ENCODE assay signal across 9 cellular contexts in genomic region chr11:27473017-27473406, GRCh38. TPM values are rescaled to one million over a fixed set of nuclear protein-coding genes. Genes with fewer than 3 reads are reported as not detected.
A peak's percentile ranks its signal among the peaks of the same experiment; 100 is the strongest.
DNase-seq lines count a peak whose midpoint lies in the region; ATAC-seq, FAIRE-seq and TF ChIP-seq lines count a peak whose summit lies in the region.
"Had no signal": no experiment of that assay in that cellular context is flagged by ENCODE, and none has a peak within 500 bp of the region (broad histone marks: within the 10 kb centered on the region; RNA-seq: fewer than 3 reads in every experiment).

No MANE protein-coding gene starts in this region.

- H3K79me2 ChIP-seq in astrocyte (ENCODE audit: insufficient read depth, low read length): peaks cover 38% of the 10 kb centered on the region

- H3K27me3 Mint-ChIP-seq in astrocyte (ENCODE audit: low read depth, unreplicated experiment): no peaks in the 10 kb centered on the region
- no peaks in the 10 kb centered on the region for H3K27me3 Mint-ChIP-seq in stimulated activated naive B cell treated with anti-CD40 and anti-IgM and Interleukin-4, amounts not matched to agents 10 μg/mL and 1 μg/mL and 100 μg/mL, for 72 hours

- intact Hi-C loops in kidney (cut with DNase I): no loop called here

- TF ChIP-seq CTCF in astrocyte (IDR thresholded peaks at IDR 0.05; ENCODE audit: insufficient read depth, low read depth, low read length) (no peak), kidney (IDR thresholded peaks at IDR 0.05; ENCODE audit: borderline replicate concordance, extremely low read depth, insufficient read depth) (no peak)

- H3K4me2 ChIP-seq in astrocyte (ENCODE audit: low read length): peak overlapping the region; percentile 95

- H3K4me1 ChIP-seq in astrocyte (ENCODE audit: insufficient read depth, low read length): peaks cover 29% of the 10 kb centered on the region
- H3K4me1 ChIP-seq in kidney (ENCODE audit: control insufficient read depth in 1 of 2, insufficient read depth in 1 of 2, low read depth in 1 of 2, low read length in 2 of 2): peaks cover under 1 to 7% of the 10 kb centered on the region in 2 donors

- H3K36me3 ChIP-seq in astrocyte (ENCODE audit: insufficient read depth, low read length) (no peaks in the 10 kb centered on the region), kidney (ENCODE audit: control insufficient read depth in 1 of 2, insufficient read depth in 2 of 2, low read length in 2 of 2) (no peaks in the 10 kb centered on the region)

- H3K36me3 Mint-ChIP-seq in astrocyte (ENCODE audit: low read depth, unreplicated experiment): no peaks in the 10 kb centered on the region
- H3K36me3 Mint-ChIP-seq in stimulated activated naive B cell treated with anti-CD40 and anti-IgM and Interleukin-4, amounts not matched to agents 10 μg/mL and 1 μg/mL and 100 μg/mL, for 72 hours: peaks cover 0 to 3% of the 10 kb centered on the region in 2 donors

- H3K9me3 Mint-ChIP-seq in astrocyte (ENCODE audit: unreplicated experiment): no peaks in the 10 kb centered on the region
- H3K9me3 Mint-ChIP-seq in stimulated activated naive B cell treated with anti-CD40 and anti-IgM and Interleukin-4, amounts not matched to agents 10 μg/mL and 1 μg/mL and 100 μg/mL, for 72 hours: no peaks in the 10 kb centered on the region

- H2AFZ ChIP-seq in astrocyte (ENCODE audit: low read depth, low read length): peak overlapping the region; percentile 23

- DNase-seq in NCI-H2227 (lab: John Stamatoyannopoulos, UW; ENCODE audit: unreplicated experiment) (peak; percentile 58), NCI-H2227 treated with DMSO at 0.1 percent for 48 hours (lab: John Stamatoyannopoulos, UW) (no peak), astrocyte (ENCODE audit: low read depth) (no peak), kidney (no peak), cortex of kidney (lab: John Stamatoyannopoulos, UW) (no peak), glomerular visceral epithelial cell (ENCODE audit: extremely low spot score) (no peak)
- DNase-seq in stimulated activated naive B cell treated with anti-CD40 and anti-IgM and Interleukin-4, amounts not matched to agents 10 μg/mL and 1 μg/mL and 100 μg/mL, for 72 hours: no peak
- no peak for DNase-seq in stimulated activated CD8-positive, alpha-beta memory T cell treated with anti-CD3 and anti-CD28 coated beads, Interleukin-4, amount 100 ng/mL, for 48 hours
- DNase-seq: AML-193 had no signal

- no peak overlapping the region for H3K27ac Mint-ChIP-seq in astrocyte (ENCODE audit: unreplicated experiment)
- peak overlapping the region; percentile 83 for H3K27ac Mint-ChIP-seq in stimulated activated naive B cell treated with anti-CD40 and anti-IgM and Interleukin-4, amounts not matched to agents 10 μg/mL and 1 μg/mL and 100 μg/mL, for 72 hours

- FAIRE-seq in astrocyte (lab: Jason Lieb, UNC) (no peak), kidney (lab: Jason Lieb, UNC) (no peak)

- H3K9ac ChIP-seq in astrocyte (ENCODE audit: low read length) (no peak overlapping the region), kidney (ENCODE audit: low read length in 2 of 2) (peak overlapping the region in 1 of 2 donors; percentile 68)

- peaks cover 30% of the 10 kb centered on the region for H4K20me1 ChIP-seq in astrocyte (ENCODE audit: insufficient read depth, low read length)

- H3K27me3 ChIP-seq in astrocyte (ENCODE audit: insufficient read depth, low read length): no peaks in the 10 kb centered on the region

- H3K9me3 ChIP-seq in astrocyte (ENCODE audit: insufficient read depth, low read depth, low read length): no peaks in the 10 kb centered on the region
- H3K9me3 ChIP-seq in kidney (ENCODE audit: control insufficient read depth in 1 of 2, low read length in 2 of 2): no peaks in the 10 kb centered on the region

- ATAC-seq in stimulated activated naive B cell treated with anti-CD40 and anti-IgM and Interleukin-4, amounts not matched to agents 10 μg/mL and 1 μg/mL and 100 μg/mL, for 72 hours (replicated peaks): no peak

- H3K4me3 ChIP-seq in astrocyte (ENCODE audit: insufficient read depth, low read depth, low read length) (peak overlapping the region; percentile 79), kidney (ENCODE audit: low read length in 2 of 2) (peak overlapping the region; percentile 62 to 79)

- peaks cover 19% of the 10 kb centered on the region for H3K4me1 Mint-ChIP-seq in astrocyte (ENCODE audit: low read depth, unreplicated experiment)
- peaks cover 19 to 20% of the 10 kb centered on the region in 2 donors for H3K4me1 Mint-ChIP-seq in stimulated activated naive B cell treated with anti-CD40 and anti-IgM and Interleukin-4, amounts not matched to agents 10 μg/mL and 1 μg/mL and 100 μg/mL, for 72 hours

- no peak overlapping the region for H3K27ac ChIP-seq in astrocyte (ENCODE audit: low read depth, low read length)
- peak overlapping the region; percentile 5 to 33 for H3K27ac ChIP-seq in kidney (ENCODE audit: low read depth in 2 of 2, low read length in 2 of 2)

- H3K4me3 Mint-ChIP-seq in astrocyte (ENCODE audit: unreplicated experiment): peak overlapping the region; percentile 41
- H3K4me3 Mint-ChIP-seq in stimulated activated naive B cell treated with anti-CD40 and anti-IgM and Interleukin-4, amounts not matched to agents 10 μg/mL and 1 μg/mL and 100 μg/mL, for 72 hours: peak overlapping the region; percentile 89 to 92

RNA-seq across cellular contexts. Expression of gene LGR4, which starts 0.4 kb away (rescaled TPM):
- total RNA-seq in astrocyte (50.0 and 54.6 TPM in 2 replicates), kidney (109 TPM)
- 22.7 TPM for polyA plus RNA-seq in kidney (ENCODE audit: insufficient read depth, low read depth, low replicate concordance)

RNA-seq across cellular contexts. Expression of gene LIN7C, which starts 33.6 kb away (rescaled TPM):
- total RNA-seq in astrocyte (34.7 and 38.7 TPM in 2 replicates), kidney (37.8 TPM)
- polyA plus RNA-seq in kidney (ENCODE audit: insufficient read depth, low read depth, low replicate concordance): 9.1 TPM
